Comparison of ENCODE assay signal across 9 cellular contexts in genomic region chr1:230270940-230271325, GRCh38.
DNase-seq lines count a peak whose midpoint lies in the region; ATAC-seq and TF ChIP-seq lines count a peak whose summit lies in the region.
"Had no signal": no experiment of that assay in that cellular context is flagged by ENCODE, and none has a peak within 500 bp of the region (broad histone marks: within the 10 kb centered on the region; RNA-seq: fewer than 3 reads in every experiment).

No MANE protein-coding gene starts in this region.

- H3K4me3 Mint-ChIP-seq in H9 = no peak overlapping the region
- H3K4me3 Mint-ChIP-seq in activated CD8-positive, alpha-beta T cell treated with anti-CD3 and anti-CD28 coated beads, Interleukin-2, amount 10 ng/mL, durations not matched to agents 7 days and 5 days = no peak overlapping the region

- no peak overlapping the region for H3T11ph ChIP-seq in H9 (ENCODE audit: low read length)

- H3K9me3 ChIP-seq in H9 (ENCODE audit: control insufficient read depth, low read depth, low read length) = no peaks in the 10 kb centered on the region
- H3K9me3 ChIP-seq in mesenchymal stem cell (ENCODE audit: control insufficient read depth, low read length) = no peaks in the 10 kb centered on the region
- H3K9me3 ChIP-seq in SJCRH30 (replicated peaks) = no peaks in the 10 kb centered on the region

- CTCF ChIA-PET in activated CD8-positive, alpha-beta T cell treated with anti-CD3 and anti-CD28 coated beads, Interleukin-2, amount 10 ng/mL, durations not matched to agents 7 days and 5 days (lab: Charles Lee) = interaction anchor here (1.0 to 1.7 kb wide), 2 partner anchors 8 to 55 kb away, joined by 3 to 5 read pairs; no protein-coding TSS in a partner anchor

- no peaks in the 10 kb centered on the region for H3K27me3 Mint-ChIP-seq in H9 (ENCODE audit: low read depth)
- no peaks in the 10 kb centered on the region for H3K27me3 Mint-ChIP-seq in activated CD8-positive, alpha-beta T cell treated with anti-CD3 and anti-CD28 coated beads, Interleukin-2, amount 10 ng/mL, durations not matched to agents 7 days and 5 days (ENCODE audit: low read depth)

- H3K23ac ChIP-seq in H9 (ENCODE audit: insufficient read length, low read depth, low read length) (no peak overlapping the region), mesenchymal stem cell (ENCODE audit: low read length in 2 of 2) (no peak overlapping the region)

- H3K27me3 ChIP-seq in H9 (ENCODE audit: insufficient read depth, low read length) (no peaks in the 10 kb centered on the region), mesenchymal stem cell (ENCODE audit: control insufficient read depth in 1 of 2, insufficient read depth in 1 of 2, low read length in 2 of 2) (no peaks in the 10 kb centered on the region), SJCRH30 (no peaks in the 10 kb centered on the region)

- no peaks in the 10 kb centered on the region for H3K79me2 ChIP-seq in H9 (ENCODE audit: insufficient read depth, low read length)

- H3K4me2 ChIP-seq in H9 (ENCODE audit: insufficient read depth, insufficient read length, low read length) = no peak overlapping the region
- no peak overlapping the region for H3K4me2 ChIP-seq in mesenchymal stem cell (ENCODE audit: low read length, poor library complexity, severe bottlenecking)

- H3K23me2 ChIP-seq in H9 (ENCODE audit: insufficient read length, low read depth, low read length, poor library complexity, severe bottlenecking) = no peaks in the 10 kb centered on the region

- H3K36me3 Mint-ChIP-seq in H9 (ENCODE audit: insufficient read depth in 1 of 3, low read depth in 3 of 3) = peaks cover 2 to 6% (median 5%) of the 10 kb centered on the region in 3 experiments; a peak in 5 of 7 replicates
- peaks cover 4% of the 10 kb centered on the region for H3K36me3 Mint-ChIP-seq in activated CD8-positive, alpha-beta T cell treated with anti-CD3 and anti-CD28 coated beads, Interleukin-2, amount 10 ng/mL, durations not matched to agents 7 days and 5 days (ENCODE audit: low read depth)

- no peak overlapping the region for H3K56ac ChIP-seq in H9 (ENCODE audit: insufficient read length, low read depth, low read length)

- H3K18ac ChIP-seq in H9 (ENCODE audit: insufficient read length, low read depth, low read length) (no peak overlapping the region), mesenchymal stem cell (ENCODE audit: low read depth in 1 of 2, low read length in 2 of 2) (peak overlapping the region in 1 of 2 experiments; percentile 79)

- H3K9ac ChIP-seq in H9 (ENCODE audit: extremely low read depth, insufficient read length, low read length) (no peak overlapping the region), mesenchymal stem cell (ENCODE audit: low read length) (no peak overlapping the region)

- H3K79me1 ChIP-seq in H9 (ENCODE audit: insufficient read depth, low read depth, low read length, poor library complexity, severe bottlenecking) (no peaks in the 10 kb centered on the region), mesenchymal stem cell (replicated peaks; ENCODE audit: low read length, poor library complexity, severe bottlenecking) (peaks cover 20% of the 10 kb centered on the region)

- no CpG with 5 or more reads among the region's 6 CpGs for WGBS in H9 (ENCODE audit: extremely low coverage, insufficient read length, low lambda C conversion rate)
- 66% methylated on average over 6 of the region's 6 CpGs for WGBS in mesenchymal stem cell

- peaks cover 2% of the 10 kb centered on the region in 2 experiments; a peak in 2 of 4 replicates for H3K4me1 Mint-ChIP-seq in H9
- peaks cover 51% of the 10 kb centered on the region for H3K4me1 Mint-ChIP-seq in activated CD8-positive, alpha-beta T cell treated with anti-CD3 and anti-CD28 coated beads, Interleukin-2, amount 10 ng/mL, durations not matched to agents 7 days and 5 days (ENCODE audit: low read depth)

- H4K91ac ChIP-seq in H9 (ENCODE audit: insufficient read length, low read depth, low read length) (no peak overlapping the region), mesenchymal stem cell (ENCODE audit: low read length) (no peak overlapping the region)

- H3K9me3 Mint-ChIP-seq in H9 = no peaks in the 10 kb centered on the region
- H3K9me3 Mint-ChIP-seq in activated CD8-positive, alpha-beta T cell treated with anti-CD3 and anti-CD28 coated beads, Interleukin-2, amount 10 ng/mL, durations not matched to agents 7 days and 5 days (ENCODE audit: insufficient read depth) = no peaks in the 10 kb centered on the region

- no peak overlapping the region for H2AK5ac ChIP-seq in H9 (ENCODE audit: insufficient read length, low read length)
- H2AK5ac ChIP-seq in mesenchymal stem cell (ENCODE audit: low read length, severe bottlenecking) = no peak overlapping the region

- H2BK12ac ChIP-seq in H9 (ENCODE audit: insufficient read length, low read depth, low read length) (no peak overlapping the region), mesenchymal stem cell (ENCODE audit: low read length in 2 of 2) (peak overlapping the region in 1 of 2 experiments; percentile 82)

- no peak overlapping the region for H2AFZ ChIP-seq in H9 (ENCODE audit: low read length)
- H2AFZ ChIP-seq in mesenchymal stem cell (ENCODE audit: low read depth, low read length) = no peak overlapping the region

- H3K4me3 ChIP-seq in mesenchymal stem cell (ENCODE audit: insufficient read depth in 1 of 2, low read depth in 1 of 2, low read length in 2 of 2) (no peak overlapping the region), SJCRH30 (no peak overlapping the region)

- no peak for TF ChIP-seq CTCF in H9 (conservative IDR thresholded peaks at IDR 0.05)

- H3K14ac ChIP-seq in H9 (ENCODE audit: insufficient read depth, low read length) = no peak overlapping the region
- no peak overlapping the region for H3K14ac ChIP-seq in mesenchymal stem cell (ENCODE audit: low read length in 2 of 2)

- H3K4me1 ChIP-seq in H9 (ENCODE audit: insufficient read depth, low read length) (no peaks in the 10 kb centered on the region), mesenchymal stem cell (ENCODE audit: control insufficient read depth, insufficient read depth, low read depth, low read length) (peaks cover 6% of the 10 kb centered on the region), SJCRH30 (no peaks in the 10 kb centered on the region)

- H3K4ac ChIP-seq in H9 (ENCODE audit: low read depth, low read length) = no peak overlapping the region
- H3K4ac ChIP-seq in mesenchymal stem cell (ENCODE audit: low read depth in 1 of 2, low read length in 2 of 2) = peak overlapping the region in 1 of 2 experiments; percentile 2

- H4K5ac ChIP-seq in H9 (ENCODE audit: insufficient read length, low read depth, low read length) = no peak overlapping the region

- H3K27ac ChIP-seq in H9 (ENCODE audit: insufficient read length, low read depth, low read length) (no peak overlapping the region), mesenchymal stem cell (ENCODE audit: low read length, poor library complexity, severe bottlenecking) (no peak overlapping the region), SJCRH30 (no peak overlapping the region)

- H4K8ac ChIP-seq in H9 (replicated peaks; ENCODE audit: insufficient read length, low read depth, low read length) (no peak overlapping the region), mesenchymal stem cell (ENCODE audit: low read length) (peak overlapping the region; percentile 45)

- H3K36me3 ChIP-seq in mesenchymal stem cell (ENCODE audit: control insufficient read depth in 1 of 2, insufficient read depth in 2 of 2, low read depth in 1 of 2, low read length in 2 of 2) (peaks cover 40 to 57% of the 10 kb centered on the region in 2 experiments), SJCRH30 (peaks cover 20% of the 10 kb centered on the region)

- no peak overlapping the region for H2BK120ac ChIP-seq in H9 (ENCODE audit: low read depth, low read length, poor library complexity, severe bottlenecking)
- no peak overlapping the region for H2BK120ac ChIP-seq in mesenchymal stem cell (ENCODE audit: low read depth, low read length)

- ATAC-seq in activated CD8-positive, alpha-beta T cell treated with anti-CD3 and anti-CD28 coated beads, Interleukin-2, amount 10 ng/mL, durations not matched to agents 7 days and 5 days = peak; percentile 40
- ATAC-seq in GM19452 (IDR thresholded peaks at IDR 0.05; ENCODE audit: unreplicated experiment) = no peak
- no peak for ATAC-seq in GM21526 (IDR thresholded peaks at IDR 0.05; ENCODE audit: low FRiP score, unreplicated experiment)

- no peaks in the 10 kb centered on the region for H4K20me1 ChIP-seq in H9 (ENCODE audit: control insufficient read depth, insufficient read depth, insufficient read length)

- peak; percentile 68 for DNase-seq in COLO668 (lab: John Stamatoyannopoulos, UW; ENCODE audit: unreplicated experiment)
- no peak for DNase-seq in H9
- no peak for DNase-seq in activated CD8-positive, alpha-beta T cell treated with anti-CD3 and anti-CD28 coated beads, Interleukin-2, amount 10 ng/mL, durations not matched to agents 7 days and 5 days
- DNase-seq in mesenchymal stem cell = peak; percentile 8
- DNase-seq in SJCRH30 = no peak
- no peak for DNase-seq in DMS 273 (lab: John Stamatoyannopoulos, UW; ENCODE audit: unreplicated experiment)
- DNase-seq: mammary epithelial cell had no signal

- no peak overlapping the region for H2BK20ac ChIP-seq in H9 (ENCODE audit: low read depth, low read length, poor library complexity, severe bottlenecking)

- POLR2A ChIA-PET in activated CD8-positive, alpha-beta T cell treated with anti-CD3 and anti-CD28 coated beads, Interleukin-2, amount 10 ng/mL, durations not matched to agents 7 days and 5 days (lab: Charles Lee) = interaction anchor here (1.4 kb wide), 1 partner anchor 9 kb away, joined by 3 read pairs; no protein-coding TSS in a partner anchor

- H2BK5ac ChIP-seq in H9 (ENCODE audit: insufficient read length, low read length) (no peak overlapping the region), mesenchymal stem cell (ENCODE audit: low read depth, low read length, poor library complexity, severe bottlenecking) (no peak overlapping the region)

- peak overlapping the region in 2 of 3 experiments; percentile 3 to 50; a peak in 1 of 7 replicates for H3K27ac Mint-ChIP-seq in H9
- H3K27ac Mint-ChIP-seq in activated CD8-positive, alpha-beta T cell treated with anti-CD3 and anti-CD28 coated beads, Interleukin-2, amount 10 ng/mL, durations not matched to agents 7 days and 5 days = peak overlapping the region; percentile 85

- H2BK15ac ChIP-seq in H9 (ENCODE audit: low read depth, low read length) (no peak overlapping the region), mesenchymal stem cell (ENCODE audit: low read depth, poor library complexity, severe bottlenecking) (no peak overlapping the region)

Comparison
In these comparisons a context has a peak if more than half of its experiments do, and no peak if none do; other contexts are left out.
1. DNase-seq: peak in COLO668 (single experiment) and mesenchymal stem cell (single experiment); none in H9 (single experiment), activated CD8-positive, alpha-beta T cell treated with anti-CD3 and anti-CD28 coated beads, Interleukin-2, amount 10 ng/mL, durations not matched to agents 7 days and 5 days (single experiment), SJCRH30 (0 of 2) and DMS 273 (single experiment).